ENCODE assay signal across 8 cellular contexts in the genomic region with DNA sequence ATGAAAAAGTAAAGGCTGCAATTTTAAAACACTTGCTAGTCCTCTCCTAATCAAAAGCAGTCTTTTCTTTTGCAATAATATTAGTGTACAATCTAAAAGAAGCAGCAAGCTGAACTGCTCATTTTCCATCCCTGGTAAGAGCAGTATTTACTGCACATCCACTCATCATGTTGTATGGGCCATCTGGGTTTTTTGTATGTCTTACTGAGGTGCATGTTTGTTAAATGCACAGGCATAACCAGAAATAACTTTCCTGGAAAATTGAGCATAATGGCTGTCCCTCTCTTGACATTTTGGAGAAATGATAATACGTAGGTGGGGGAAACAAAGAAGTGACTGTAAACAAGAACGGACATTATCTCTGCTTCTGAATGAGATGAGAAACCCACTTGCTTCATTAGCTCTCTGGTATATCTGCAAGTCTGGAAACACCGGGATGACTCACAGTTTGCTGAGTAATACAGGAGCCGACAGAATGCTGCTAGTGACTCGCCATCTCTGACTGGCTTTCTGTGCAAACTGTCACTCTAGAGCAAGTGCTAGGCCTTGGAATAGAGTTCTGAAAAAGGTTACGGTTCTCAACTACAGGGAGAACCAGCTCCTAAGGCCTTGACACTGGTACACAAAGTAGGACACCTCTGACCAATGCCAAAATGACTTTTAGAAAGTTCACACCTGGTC.
A peak's percentile ranks its signal among the peaks of the same experiment; 100 is the strongest.
DNase-seq lines count a peak whose midpoint lies in the region; ATAC-seq, FAIRE-seq and TF ChIP-seq lines count a peak whose summit lies in the region.

No MANE protein-coding gene starts in this region.

- TF ChIP-seq CTCF in SK-N-SH (IDR thresholded peaks at IDR 0.05) (no peak), endothelial cell of umbilical vein (IDR thresholded peaks at IDR 0.05; ENCODE audit: extremely low read depth in 1 of 2, insufficient read depth in 1 of 2, low read depth in 1 of 2, low read length in 2 of 2) (no peak), upper lobe of right lung (IDR thresholded peaks at IDR 0.05) (no peak)

- no peaks in the 10 kb centered on the region for H3K9me1 ChIP-seq in endothelial cell of umbilical vein (replicated peaks; ENCODE audit: control insufficient read depth, extremely low read depth, insufficient read depth, low read length)

- BruUV-seq in endothelial cell of umbilical vein (replicated peaks; lab: Mats Ljungman, UMichigan) = no TSS peak

- no peaks in the 10 kb centered on the region for H3K9me3 ChIP-seq in SK-N-SH
- no peaks in the 10 kb centered on the region for H3K9me3 ChIP-seq in endothelial cell of umbilical vein (replicated peaks; ENCODE audit: control insufficient read depth, insufficient read depth, low read length)
- H3K9me3 ChIP-seq in upper lobe of right lung = no peaks in the 10 kb centered on the region

- H3K79me2 ChIP-seq in SK-N-SH (ENCODE audit: insufficient read depth) (no peaks in the 10 kb centered on the region), endothelial cell of umbilical vein (ENCODE audit: control insufficient read depth, insufficient read depth, low read length) (no peaks in the 10 kb centered on the region)

- DNase-seq in SK-N-SH (no peak), endothelial cell of umbilical vein (ENCODE audit: low read depth, low spot score) (peak; percentile 49), NCI-H2029 treated with DMSO at 0.1 percent for 48 hours (lab: John Stamatoyannopoulos, UW) (no peak), upper lobe of right lung (no peak)
- DNase-seq in stimulated activated CD8-positive, alpha-beta memory T cell treated with anti-CD3 and anti-CD28 coated beads, Interleukin-12 subunit alpha, Interleukin-12 subunit beta, amount 100 ng/mL, for 1 hour (ENCODE audit: low read depth) = peak; percentile 7

- H3K4me2 ChIP-seq in SK-N-SH (no peak overlapping the region), endothelial cell of umbilical vein (ENCODE audit: insufficient read depth, low read length) (no peak overlapping the region)

- TF ChIP-seq POLR2A in GM18505 (IDR thresholded peaks at IDR 0.05; ENCODE audit: borderline replicate concordance, extremely low read depth, insufficient read depth, insufficient read length) (no peak), endothelial cell of umbilical vein (IDR thresholded peaks at IDR 0.05; ENCODE audit: low read depth, low read length) (no peak)

- FAIRE-seq in endothelial cell of umbilical vein (lab: Jason Lieb, UNC) = peak; percentile 99

- POLR2A ChIA-PET in SK-N-SH (lab: Yijun Ruan, JAX) (no interaction called here), endothelial cell of umbilical vein (lab: Charles Lee) (no interaction called here)

- no peak overlapping the region for H2AFZ ChIP-seq in SK-N-SH (ENCODE audit: low read depth)
- no peak overlapping the region for H2AFZ ChIP-seq in endothelial cell of umbilical vein (ENCODE audit: low read depth, low read length)

- H3K4me1 ChIP-seq in SK-N-SH (ENCODE audit: control insufficient read depth in 1 of 2, insufficient read depth in 2 of 2, low read depth in 1 of 2, low read length in 1 of 2) (no peaks in the 10 kb centered on the region), endothelial cell of umbilical vein (ENCODE audit: control insufficient read depth, extremely low read depth, insufficient read depth, low read length) (no peaks in the 10 kb centered on the region), upper lobe of right lung (no peaks in the 10 kb centered on the region)

- H3K4me3 ChIP-seq in SK-N-SH (ENCODE audit: low read depth in 2 of 2, low read length in 1 of 2) = no peak overlapping the region
- H3K4me3 ChIP-seq in endothelial cell of umbilical vein (replicated peaks in 1 of 3; ENCODE audit: insufficient read depth in 1 of 3, low read depth in 1 of 3, low read length in 3 of 3) = no peak overlapping the region
- H3K4me3 ChIP-seq in upper lobe of right lung = no peak overlapping the region

- H3K27me3 ChIP-seq in SK-N-SH (ENCODE audit: insufficient read depth) = no peaks in the 10 kb centered on the region
- no peaks in the 10 kb centered on the region for H3K27me3 ChIP-seq in endothelial cell of umbilical vein (ENCODE audit: control insufficient read depth in 2 of 2, insufficient read depth in 2 of 2, low read length in 2 of 2)
- no peaks in the 10 kb centered on the region for H3K27me3 ChIP-seq in upper lobe of right lung

- no peaks in the 10 kb centered on the region for H3K9me2 ChIP-seq in SK-N-SH

- intact Hi-C loops in endothelial cell of umbilical vein (cut with micrococcal nuclease) (no loop called here), upper lobe of right lung (cut with DNase I) (no loop called here)

- WGBS in SK-N-SH (ENCODE audit: low lambda C conversion rate) = 10% methylated on average over 6 of the region's 6 CpGs

- peaks cover 4% of the 10 kb centered on the region for H3F3A ChIP-seq in SK-N-SH (replicated peaks; ENCODE audit: insufficient read depth)

- no peak for TF ChIP-seq EP300 in SK-N-SH (IDR thresholded peaks at IDR 0.05; ENCODE audit: borderline replicate concordance in 1 of 2, low read depth in 1 of 2, low read length in 1 of 2)

- H3K27ac ChIP-seq in SK-N-SH (ENCODE audit: low read depth in 2 of 2, low read length in 1 of 2) (no peak overlapping the region), endothelial cell of umbilical vein (ENCODE audit: insufficient read depth, low read depth, low read length) (no peak overlapping the region), upper lobe of right lung (no peak overlapping the region)

- dilution Hi-C loops in endothelial cell of umbilical vein (cut with MboI; ENCODE audit: extremely low pct_ligation_motif_present, low sequenced_read_pairs) = no loop called here

- H3K9ac ChIP-seq in SK-N-SH = no peak overlapping the region
- no peak overlapping the region for H3K9ac ChIP-seq in endothelial cell of umbilical vein (replicated peaks; ENCODE audit: extremely low read depth, insufficient read depth, low read length)

- no peak for TF ChIP-seq RAD21 in SK-N-SH (IDR thresholded peaks at IDR 0.05; ENCODE audit: low read length)

- ATAC-seq in GM18505 (IDR thresholded peaks at IDR 0.05; ENCODE audit: unreplicated experiment) (peak; percentile 57), HG02763 (IDR thresholded peaks at IDR 0.05; ENCODE audit: unreplicated experiment) (peak; percentile 59), GM19397 (IDR thresholded peaks at IDR 0.05; ENCODE audit: unreplicated experiment) (no peak), upper lobe of right lung (no peak)

- peaks cover 0 to 8% of the 10 kb centered on the region in 2 experiments for H3K36me3 ChIP-seq in SK-N-SH (replicated peaks in 1 of 2; ENCODE audit: control insufficient read depth in 1 of 2, insufficient read depth in 2 of 2, low read length in 1 of 2)
- H3K36me3 ChIP-seq in endothelial cell of umbilical vein (ENCODE audit: control insufficient read depth in 2 of 2, extremely low read depth in 1 of 2, insufficient read depth in 2 of 2, low read length in 2 of 2) = no peaks in the 10 kb centered on the region
- H3K36me3 ChIP-seq in upper lobe of right lung = no peaks in the 10 kb centered on the region

- CTCF ChIA-PET in SK-N-SH (lab: Yijun Ruan, JAX) (interaction anchor here (1.5 kb wide), 1 partner anchor 117 kb away, joined by 3 read pairs; no protein-coding TSS in a partner anchor), endothelial cell of umbilical vein (lab: Charles Lee) (interaction anchor here (0.9 to 4.5 kb wide), 6 partner anchors 104 to 532 kb away, joined by 3 to 24 read pairs (median 4); a partner anchor contains a TSS)

- H4K20me1 ChIP-seq in SK-N-SH (ENCODE audit: insufficient read depth) (no peaks in the 10 kb centered on the region), endothelial cell of umbilical vein (replicated peaks; ENCODE audit: control insufficient read depth, extremely low read depth, insufficient read depth, low read length) (no peaks in the 10 kb centered on the region)

TF ChIP-seq in SK-N-SH, 30 proteins besides CTCF, POLR2A, EP300 and RAD21:
- TF ChIP-seq EZH2phosphoT487 (IDR thresholded peaks at IDR 0.05; ENCODE audit: borderline replicate concordance, low read depth) (no peak), JUND (IDR thresholded peaks at IDR 0.05) (peak; percentile 43), NRF1 (IDR thresholded peaks at IDR 0.05; ENCODE audit: low read depth, low read length) (no peak), YY1 (IDR thresholded peaks at IDR 0.05; ENCODE audit: low read depth) (no peak), TCF12 (IDR thresholded peaks at IDR 0.05) (no peak), FOSL2 (IDR thresholded peaks at IDR 0.05; ENCODE audit: borderline replicate concordance, low read depth) (peak; percentile 76; the same call in 1 of the 2 replicates)
- TF ChIP-seq, protein P1, sequence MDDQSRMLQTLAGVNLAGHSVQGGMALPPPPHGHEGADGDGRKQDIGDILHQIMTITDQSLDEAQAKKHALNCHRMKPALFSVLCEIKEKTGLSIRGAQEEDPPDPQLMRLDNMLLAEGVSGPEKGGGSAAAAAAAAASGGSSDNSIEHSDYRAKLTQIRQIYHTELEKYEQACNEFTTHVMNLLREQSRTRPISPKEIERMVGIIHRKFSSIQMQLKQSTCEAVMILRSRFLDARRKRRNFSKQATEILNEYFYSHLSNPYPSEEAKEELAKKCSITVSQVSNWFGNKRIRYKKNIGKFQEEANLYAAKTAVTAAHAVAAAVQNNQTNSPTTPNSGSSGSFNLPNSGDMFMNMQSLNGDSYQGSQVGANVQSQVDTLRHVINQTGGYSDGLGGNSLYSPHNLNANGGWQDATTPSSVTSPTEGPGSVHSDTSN (IDR thresholded peaks at IDR 0.05) = peak; percentile 21; the same call in 1 of the 2 replicates
TF ChIP-seq in SK-N-SH: peak in this region for 3.

TF ChIP-seq in endothelial cell of umbilical vein, 7 proteins besides CTCF, POLR2A, EP300 and RAD21:
- TF ChIP-seq FOS (IDR thresholded peaks at IDR 0.05; ENCODE audit: borderline replicate concordance, insufficient read depth, low read length) (peak; percentile 72), POLR2AphosphoS5 (IDR thresholded peaks at IDR 0.05; ENCODE audit: insufficient read depth, low read depth, low read length) (no peak), JUN (IDR thresholded peaks at IDR 0.05; ENCODE audit: borderline replicate concordance, insufficient read depth, insufficient read length, low read depth) (peak; percentile 38)

Comparison
In these comparisons a context has a peak if more than half of its experiments do, and no peak if none do; other contexts are left out.
1. ATAC-seq: peak in GM18505 (single experiment) and HG02763 (single experiment); none in GM19397 (single experiment) and upper lobe of right lung (single experiment).
2. DNase-seq: peak in endothelial cell of umbilical vein (single experiment) and stimulated activated CD8-positive, alpha-beta memory T cell treated with anti-CD3 and anti-CD28 coated beads, Interleukin-12 subunit alpha, Interleukin-12 subunit beta, amount 100 ng/mL, for 1 hour (single experiment); none in SK-N-SH (single experiment), NCI-H2029 treated with DMSO at 0.1 percent for 48 hours (single experiment) and upper lobe of right lung (single experiment).